In the genomic region with DNA sequence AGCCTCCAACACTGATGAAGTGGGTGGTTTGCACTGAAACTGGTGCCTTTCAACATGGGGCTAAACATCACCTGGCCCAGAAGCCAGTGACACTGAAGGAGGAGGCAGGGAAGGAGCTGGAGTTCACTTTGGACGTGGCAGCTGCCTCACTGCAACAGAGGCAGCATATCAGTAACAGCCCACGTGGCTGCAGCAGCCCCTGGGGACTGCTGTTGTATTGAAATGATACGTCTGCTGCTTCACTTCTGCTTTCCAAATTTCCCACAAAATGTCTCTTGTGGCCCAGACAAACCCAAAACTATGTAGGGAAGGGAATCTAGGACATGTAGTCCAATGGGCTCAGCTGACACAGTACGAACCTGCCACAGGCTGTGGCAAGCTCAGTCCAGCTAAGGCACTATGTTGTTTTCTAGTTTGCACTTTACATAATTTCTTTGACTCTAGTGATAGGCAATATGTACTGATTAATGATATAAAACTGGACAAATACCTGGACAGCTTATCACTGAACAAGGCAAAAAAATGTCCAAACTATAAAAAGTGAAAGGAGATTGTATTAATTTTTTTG, we compare ENCODE assay signal across 10 cellular contexts.
A peak's percentile ranks its signal among the peaks of the same experiment; 100 is the strongest.
DNase-seq lines count a peak whose midpoint lies in the region; ATAC-seq and TF ChIP-seq lines count a peak whose summit lies in the region.
"Had no signal": no experiment of that assay in that cellular context is flagged by ENCODE, and none has a peak within 500 bp of the region (broad histone marks: within the 10 kb centered on the region; RNA-seq: fewer than 3 reads in every experiment).

No MANE protein-coding gene starts in this region.

- H3K4me3 Mint-ChIP-seq in mesothelial cell of epicardium: no peak overlapping the region

- no peak for TF ChIP-seq POLR2A in adrenal gland (IDR thresholded peaks at IDR 0.05)

- no peaks in the 10 kb centered on the region for H3K9me3 ChIP-seq in adrenal gland (replicated peaks in 1 of 3)

- H3K4me3 ChIP-seq in adrenal gland: no peak overlapping the region

- WGBS in adrenal gland, 4 donors: 70 to 76% (median 71%) methylated on average over 3 to 4 of the region's 4 CpGs

- ATAC-seq in GM18907 (IDR thresholded peaks at IDR 0.05; ENCODE audit: unreplicated experiment): peak; percentile 88
- ATAC-seq in HG02571 (IDR thresholded peaks at IDR 0.05; ENCODE audit: unreplicated experiment): peak; percentile 84
- peak; percentile 95 for ATAC-seq in HG03558 (IDR thresholded peaks at IDR 0.05; ENCODE audit: extremely low read depth, unreplicated experiment)

- no peaks in the 10 kb centered on the region for H3K27me3 ChIP-seq in adrenal gland

- no peak overlapping the region for H3K27ac Mint-ChIP-seq in mesothelial cell of epicardium

- H3K9me3 Mint-ChIP-seq in mesothelial cell of epicardium: no peaks in the 10 kb centered on the region

- TF ChIP-seq CTCF in adrenal gland (IDR thresholded peaks at IDR 0.05): no peak
- TF ChIP-seq CTCF in mesothelial cell of epicardium (IDR thresholded peaks at IDR 0.05; ENCODE audit: unreplicated experiment): no peak

- intact Hi-C loops in adrenal gland (cut with DNase I): no loop called here

- H3K4me1 ChIP-seq in adrenal gland (replicated peaks in 1 of 2): peaks cover 0 to 4% of the 10 kb centered on the region in 2 donors

- peak; percentile 90 for DNase-seq in myocyte (ENCODE audit: low read depth)
- no peak for DNase-seq in adrenal gland
- DNase-seq in ecto neural progenitor cell (ENCODE audit: low spot score): no peak
- no peak for DNase-seq in medulla oblongata (ENCODE audit: extremely low spot score)
- no peak for DNase-seq in mesothelial cell of epicardium (ENCODE audit: low spot score in 2 of 2, unreplicated experiment in 2 of 2)
- DNase-seq: activated naive CD4-positive, alpha-beta T cell; NCI-H1092 had no signal

- H3K27me3 Mint-ChIP-seq in mesothelial cell of epicardium (ENCODE audit: low read depth): no peaks in the 10 kb centered on the region

- no peak overlapping the region for H3K27ac ChIP-seq in adrenal gland

- H3K36me3 ChIP-seq in adrenal gland (replicated peaks in 1 of 2): no peaks in the 10 kb centered on the region

- no peaks in the 10 kb centered on the region for H3K36me3 Mint-ChIP-seq in mesothelial cell of epicardium

- peaks cover 14% of the 10 kb centered on the region for H3K4me1 Mint-ChIP-seq in mesothelial cell of epicardium
